1 cellular context compared by ENCODE assay signal in genomic region chr16:56605475-56605874, GRCh38.
TF ChIP-seq lines count a peak whose summit lies in the region.

No MANE protein-coding gene starts in this region.

TF ChIP-seq in HCT116, 20 proteins besides CTCF, POLR2A, EP300 and RAD21 (continued from another document):
- TF ChIP-seq REST (IDR thresholded peaks at IDR 0.05; ENCODE audit: low read depth): no peak
- TF ChIP-seq ZBTB33 (IDR thresholded peaks at IDR 0.05; ENCODE audit: extremely low read depth, insufficient replicate concordance, low read length): no peak
- no peak for TF ChIP-seq SP1 (IDR thresholded peaks at IDR 0.05; ENCODE audit: low read depth)
- no peak for TF ChIP-seq POLR2AphosphoS5 (IDR thresholded peaks at IDR 0.05; ENCODE audit: low read depth, low read length)
- TF ChIP-seq EGR1 (IDR thresholded peaks at IDR 0.05; ENCODE audit: low read depth): no peak
- TF ChIP-seq YY1 (IDR thresholded peaks at IDR 0.05; ENCODE audit: extremely low read depth, insufficient replicate concordance, low read depth, low read length): no peak
- no peak for TF ChIP-seq EZH2phosphoT487 (IDR thresholded peaks at IDR 0.05; ENCODE audit: borderline replicate concordance)
- TF ChIP-seq ATF3 (IDR thresholded peaks at IDR 0.05): no peak
- no peak for TF ChIP-seq TCF7L2 (IDR thresholded peaks at IDR 0.05; ENCODE audit: borderline replicate concordance, extremely low read depth, insufficient read depth, insufficient read length)
- no peak for TF ChIP-seq ZNF274 (IDR thresholded peaks at IDR 0.05; ENCODE audit: low read depth, low read length)
TF ChIP-seq in HCT116: peak in this region for 0.
